Comparison of ENCODE assay signal across 22 cellular contexts in the genomic region with DNA sequence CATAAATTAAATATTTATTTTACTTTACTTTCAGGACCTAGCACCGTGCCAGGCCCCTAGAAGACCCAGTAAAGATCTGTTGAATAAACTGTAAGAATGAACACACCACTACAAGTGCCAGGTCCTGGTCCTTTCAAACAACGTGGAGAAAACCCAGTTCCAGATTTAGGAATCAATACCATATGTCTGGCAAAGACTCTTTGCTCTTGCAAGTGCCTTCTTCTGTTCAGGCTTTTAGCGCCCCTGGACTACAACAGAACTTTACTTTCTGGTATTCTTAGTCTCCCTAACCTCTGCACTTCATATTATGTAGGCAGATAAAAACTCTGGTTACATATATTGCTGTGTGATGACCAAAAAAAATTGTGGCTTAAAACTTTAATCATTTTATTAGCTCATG. TPM values are rescaled to one million over a fixed set of nuclear protein-coding genes. Genes with fewer than 3 reads are reported as not detected.
DNase-seq lines count a peak whose midpoint lies in the region; ATAC-seq and TF ChIP-seq lines count a peak whose summit lies in the region.
"Had no signal": no experiment of that assay in that cellular context is flagged by ENCODE, and none has a peak within 500 bp of the region (broad histone marks: within the 10 kb centered on the region; RNA-seq: fewer than 3 reads in every experiment).

No MANE protein-coding gene starts in this region.

- H3K36me3 ChIP-seq in CD4-positive, CD25-positive, alpha-beta regulatory T cell (ENCODE audit: control insufficient read depth, insufficient read depth, low read length): peaks cover under 1% of the 10 kb centered on the region
- H3K36me3 ChIP-seq: Peyer's patch had no signal

- peak overlapping the region in 3 of 4 donors; percentile 38 to 97 (median 41) for H3K4me3 Mint-ChIP-seq in CD4-positive, CD25-positive, alpha-beta regulatory T cell
- H3K4me3 Mint-ChIP-seq in brain: peak overlapping the region in 3 of 5 experiments; percentile 18 to 79 (median 34)

- H3K4me1 ChIP-seq in CD4-positive, CD25-positive, alpha-beta regulatory T cell (ENCODE audit: control insufficient read depth, insufficient read depth, low read length, poor library complexity, severe bottlenecking): peaks cover 17% of the 10 kb centered on the region
- H3K4me1 ChIP-seq in right cardiac atrium (ENCODE audit: control insufficient read depth, insufficient read depth, low read length): peaks cover 2% of the 10 kb centered on the region

- ATAC-seq in CD4-positive, CD25-positive, alpha-beta regulatory T cell (ENCODE audit: low read depth in 2 of 2): no peak
- ATAC-seq in right cardiac atrium: no peak
- ATAC-seq: HCT116 had no signal

- H3K4me1 Mint-ChIP-seq in CD4-positive, CD25-positive, alpha-beta regulatory T cell: peaks cover 6 to 19% (median 14%) of the 10 kb centered on the region in 4 donors
- H3K4me1 Mint-ChIP-seq in brain: peaks cover 17% of the 10 kb centered on the region

- intact Hi-C loops in right cardiac atrium (cut with DNase I): no loop called here

- peaks cover 6% of the 10 kb centered on the region for H3K27me3 Mint-ChIP-seq in CD4-positive, CD25-positive, alpha-beta regulatory T cell
- H3K27me3 Mint-ChIP-seq in brain: peaks cover 12% of the 10 kb centered on the region
- H3K27me3 Mint-ChIP-seq: IgD-negative memory B cell had no signal

- H3K9me3 Mint-ChIP-seq in CD4-positive, CD25-positive, alpha-beta regulatory T cell: no peaks in the 10 kb centered on the region
- H3K9me3 Mint-ChIP-seq in brain: peaks cover 0 to 3% (median 0%) of the 10 kb centered on the region in 5 experiments
- H3K9me3 Mint-ChIP-seq: CD8-positive, alpha-beta memory T cell; IgD-negative memory B cell had no signal

- no peak overlapping the region for H3K4me3 ChIP-seq in AG10803 (ENCODE audit: low read length)
- no peak overlapping the region for H3K4me3 ChIP-seq in CD4-positive, CD25-positive, alpha-beta regulatory T cell (ENCODE audit: low read depth, low read length)
- no peak overlapping the region for H3K4me3 ChIP-seq in right cardiac atrium (ENCODE audit: low read length)
- H3K4me3 ChIP-seq: BLaER1, Peyer's patch, SJSA1 had no signal

- peak overlapping the region in 1 of 3 donors; percentile 57 for H3K27ac Mint-ChIP-seq in CD4-positive, CD25-positive, alpha-beta regulatory T cell
- peak overlapping the region in 3 of 5 experiments; percentile 69 to 88 (median 80) for H3K27ac Mint-ChIP-seq in brain

- WGBS in right cardiac atrium: 76% methylated on average over 3 of the region's 3 CpGs

- H3K36me3 Mint-ChIP-seq in CD4-positive, CD25-positive, alpha-beta regulatory T cell: peaks cover 7% of the 10 kb centered on the region
- peaks cover 4% of the 10 kb centered on the region for H3K36me3 Mint-ChIP-seq in brain

- no peak overlapping the region for H3K27ac ChIP-seq in CD4-positive, CD25-positive, alpha-beta regulatory T cell (ENCODE audit: insufficient read depth, low read length, poor library complexity, severe bottlenecking)
- peak overlapping the region; percentile 65 for H3K27ac ChIP-seq in right cardiac atrium (ENCODE audit: low read length)
- H3K27ac ChIP-seq: BLaER1, Peyer's patch, SJSA1 had no signal

- no peaks in the 10 kb centered on the region for H3K9me3 ChIP-seq in CD4-positive, CD25-positive, alpha-beta regulatory T cell (ENCODE audit: control insufficient read depth in 2 of 2, low read length in 2 of 2)
- H3K9me3 ChIP-seq in right cardiac atrium (ENCODE audit: control insufficient read depth, low read length): no peaks in the 10 kb centered on the region
- H3K9me3 ChIP-seq: BLaER1, Peyer's patch, SJSA1 had no signal

- TF ChIP-seq CTCF in AG10803 (conservative IDR thresholded peaks at IDR 0.05; ENCODE audit: low read length): no peak
- no peak for TF ChIP-seq CTCF in brain (conservative IDR thresholded peaks at IDR 0.05)

- no peaks in the 10 kb centered on the region for H3K27me3 ChIP-seq in CD4-positive, CD25-positive, alpha-beta regulatory T cell (ENCODE audit: control insufficient read depth, insufficient read depth, low read length)
- H3K27me3 ChIP-seq in right cardiac atrium (ENCODE audit: control insufficient read depth, insufficient read depth): no peaks in the 10 kb centered on the region
- H3K27me3 ChIP-seq: BLaER1, Peyer's patch, SJSA1 had no signal

- DNase-seq in AG10803 (ENCODE audit: low read depth) (peak; percentile 40), right cardiac atrium (no peak), germinal center (ENCODE audit: low spot score) (no peak), activated T-cell treated with anti-CD3 and anti-CD28 coated beads for 4 hours (no peak), DMS 273 (lab: John Stamatoyannopoulos, UW; ENCODE audit: unreplicated experiment) (no peak), DMS79 treated with DMSO at 0.1 percent for 48 hours (lab: John Stamatoyannopoulos, UW) (no peak)
- no peak for DNase-seq in CD4-positive, CD25-positive, alpha-beta regulatory T cell
- DNase-seq: Calu3; CD8-positive, alpha-beta memory T cell; GDM1; MV-4-11; NCI-H1105 treated with DMSO at 0.1 percent for 48 hours; NCI-H2029 treated with DMSO at 0.1 percent for 48 hours; NCI-H226; NCI-H510A treated with DMSO at 0.1 percent for 48 hours; NCI-H748 treated with DMSO at 0.1 percent for 48 hours; Peyer's patch had no signal

RNA-seq across cellular contexts. Expression of a gene that starts 3.0 kb away (rescaled TPM):
- total RNA-seq in CD4-positive, CD25-positive, alpha-beta regulatory T cell: 102 TPM
- 100 to 1,000 TPM; 249 to 331 (median 291) TPM for polyA plus RNA-seq in CD4-positive, CD25-positive, alpha-beta regulatory T cell
- polyA plus RNA-seq in brain (ENCODE audit: insufficient read depth, low read depth, low replicate concordance) (110 TPM), right cardiac atrium (137 TPM)
- total RNA-seq in right cardiac atrium: 10 to 100 TPM; 89.1 to 98.7 (median 96.0) TPM

RNA-seq across cellular contexts. Expression of a gene that starts 28.1 kb away (rescaled TPM):
- total RNA-seq in CD4-positive, CD25-positive, alpha-beta regulatory T cell: 0.94 TPM
- 1 to 10 TPM in 1 of 4 donors, under 1 TPM in 2, not detected in 1; 0.08 to 2.0 (median 0.29) TPM for polyA plus RNA-seq in CD4-positive, CD25-positive, alpha-beta regulatory T cell
- polyA plus RNA-seq in brain (ENCODE audit: insufficient read depth, low read depth, low replicate concordance) (3.9 TPM), right cardiac atrium (0.68 TPM)
- total RNA-seq in right cardiac atrium: 1 to 10 TPM; 2.0 to 4.0 (median 2.8) TPM

RNA-seq across cellular contexts. Expression of a gene that starts 29.9 kb away (rescaled TPM):
- 1.6 TPM for total RNA-seq in CD4-positive, CD25-positive, alpha-beta regulatory T cell
- polyA plus RNA-seq in CD4-positive, CD25-positive, alpha-beta regulatory T cell: 1 to 10 TPM; 2.6 to 4.1 (median 3.3) TPM
- polyA plus RNA-seq in brain (ENCODE audit: insufficient read depth, low read depth, low replicate concordance): 6.6 TPM
- 10 to 100 TPM in 2 of 4 donors, 1 to 10 TPM in 2; 6.2 to 11.0 (median 9.1) TPM for total RNA-seq in right cardiac atrium
- polyA plus RNA-seq in right cardiac atrium: 4.9 TPM
- polyA plus RNA-seq: IgD-negative memory B cell had no signal
